9 cellular contexts compared by ENCODE assay signal in genomic region chr11:33987975-33988580, GRCh38.
DNase-seq lines count a peak whose midpoint lies in the region; ATAC-seq and TF ChIP-seq lines count a peak whose summit lies in the region.
"Had no signal": no experiment of that assay in that cellular context is flagged by ENCODE, and none has a peak within 500 bp of the region (broad histone marks: within the 10 kb centered on the region; RNA-seq: fewer than 3 reads in every experiment).

No MANE protein-coding gene starts in this region.

- BruUV-seq in Caco-2 (replicated peaks; lab: Mats Ljungman, UMichigan) = no TSS peak

- 0 out of 2 replicates have a peak, but pooled peaks cover 4% of the 10 kb centered on the region for H3K9me3 ChIP-seq in Caco-2

- H3K27me3 Mint-ChIP-seq in Caco-2 (ENCODE audit: insufficient read depth, unreplicated experiment) = no peaks in the 10 kb centered on the region
- H3K27me3 Mint-ChIP-seq in activated CD4-positive, alpha-beta memory T cell treated with anti-CD3 and anti-CD28 coated beads for 36 hours = peaks cover 3% of the 10 kb centered on the region

- CTCF ChIA-PET in Caco-2 (lab: Charles Lee) = interaction anchor here (0.5 to 1.1 kb wide), 7 partner anchors 13 to 481 kb away, joined by 3 to 9 read pairs (median 4); no protein-coding TSS in a partner anchor
- CTCF ChIA-PET in activated CD4-positive, alpha-beta memory T cell treated with anti-CD3 and anti-CD28 coated beads for 36 hours (lab: Charles Lee) = interaction anchor here (0.7 to 3.5 kb wide), 28 partner anchors 9 to 374 kb away, joined by 3 to 52 read pairs (median 4); partner anchors contain the start of gene ABTB2

- peak; percentile 71 to 77 for TF ChIP-seq CTCF in Caco-2 (IDR thresholded peaks at IDR 0.05; ENCODE audit: insufficient read depth in 1 of 2, low read depth in 1 of 2, low read length in 1 of 2, severe bottlenecking in 1 of 2, unreplicated experiment in 1 of 2)

- no peak overlapping the region for H3K4me3 Mint-ChIP-seq in Caco-2 (ENCODE audit: unreplicated experiment)
- H3K4me3 Mint-ChIP-seq in activated CD4-positive, alpha-beta memory T cell treated with anti-CD3 and anti-CD28 coated beads for 36 hours = no peak overlapping the region
- H3K4me3 Mint-ChIP-seq: IgD-negative memory B cell had no signal

- no peak overlapping the region for H3K27ac Mint-ChIP-seq in Caco-2 (ENCODE audit: unreplicated experiment)
- no peak overlapping the region for H3K27ac Mint-ChIP-seq in activated CD4-positive, alpha-beta memory T cell treated with anti-CD3 and anti-CD28 coated beads for 36 hours
- H3K27ac Mint-ChIP-seq: IgD-negative memory B cell had no signal

- H3K27me3 ChIP-seq in Caco-2 (replicated peaks; ENCODE audit: control insufficient read depth, insufficient read depth, low read length) = no peaks in the 10 kb centered on the region

- no peaks in the 10 kb centered on the region for H3K36me3 ChIP-seq in Caco-2 (ENCODE audit: control insufficient read depth, insufficient read depth, low read length)

- POLR2A ChIA-PET in Caco-2 (lab: Charles Lee) = no interaction called here
- POLR2A ChIA-PET in activated CD4-positive, alpha-beta memory T cell treated with anti-CD3 and anti-CD28 coated beads for 36 hours (lab: Charles Lee) = interaction anchor here (0.6 kb wide), 2 partner anchors 8 to 63 kb away, joined by 3 to 5 read pairs; no protein-coding TSS in a partner anchor

- H3K9me3 Mint-ChIP-seq in Caco-2 (ENCODE audit: unreplicated experiment) = no peaks in the 10 kb centered on the region
- H3K9me3 Mint-ChIP-seq in activated CD4-positive, alpha-beta memory T cell treated with anti-CD3 and anti-CD28 coated beads for 36 hours = no peaks in the 10 kb centered on the region

- H3K4me1 Mint-ChIP-seq in Caco-2 (ENCODE audit: low read depth, unreplicated experiment) = no peaks in the 10 kb centered on the region
- peaks cover 4% of the 10 kb centered on the region for H3K4me1 Mint-ChIP-seq in activated CD4-positive, alpha-beta memory T cell treated with anti-CD3 and anti-CD28 coated beads for 36 hours (ENCODE audit: low read depth)
- H3K4me1 Mint-ChIP-seq: IgD-negative memory B cell had no signal

- no peak overlapping the region for H3K4me3 ChIP-seq in Caco-2 (ENCODE audit: low read depth, low read length)

- intact Hi-C loops in Caco-2 (cut with micrococcal nuclease; ENCODE audit: unreplicated experiment) = loop anchor here (1.0 kb wide), 1 partner anchor 130 kb away; no protein-coding TSS in a partner anchor
- intact Hi-C loops in activated CD4-positive, alpha-beta memory T cell treated with anti-CD3 and anti-CD28 coated beads for 36 hours (cut with micrococcal nuclease) = loop anchor here (1.0 kb wide), 1 partner anchor 130 kb away; no protein-coding TSS in a partner anchor

- ATAC-seq in HG02885 (IDR thresholded peaks at IDR 0.05; ENCODE audit: poor library complexity, unreplicated experiment) (peak; percentile 64), HG03175 (IDR thresholded peaks at IDR 0.05; ENCODE audit: unreplicated experiment) (no peak)

- no peaks in the 10 kb centered on the region for H3K4me1 ChIP-seq in Caco-2

- DNase-seq in Caco-2 = peak; percentile 71 to 77
- DNase-seq in NCI-H774 (lab: John Stamatoyannopoulos, UW) = peak; percentile 74
- DNase-seq in activated CD4-positive, alpha-beta memory T cell treated with anti-CD3 and anti-CD28 coated beads for 36 hours = peak; percentile 73
- peak; percentile 72 for DNase-seq in effector CD4-positive, alpha-beta T cell
- DNase-seq in lung microvascular endothelial cell (ENCODE audit: low read depth in 2 of 2) = peak; percentile 88 to 93
- peak; percentile 30 for DNase-seq in stimulated activated CD8-positive, alpha-beta memory T cell treated with anti-CD3 and anti-CD28 coated beads, Interleukin-12 subunit alpha, Interleukin-12 subunit beta, amount 100 ng/mL, for 4 hours (ENCODE audit: low read depth)

- no peaks in the 10 kb centered on the region for H3K36me3 Mint-ChIP-seq in Caco-2 (ENCODE audit: insufficient read depth, unreplicated experiment)
- no peaks in the 10 kb centered on the region for H3K36me3 Mint-ChIP-seq in activated CD4-positive, alpha-beta memory T cell treated with anti-CD3 and anti-CD28 coated beads for 36 hours
- H3K36me3 Mint-ChIP-seq: IgD-negative memory B cell had no signal

Comparison
In these comparisons a context has a peak if more than half of its experiments do, and no peak if none do; other contexts are left out.
1. DNase-seq: peak in every context shown above with its lines; median percentile 90 in lung microvascular endothelial cell; 74 in Caco-2; 74 in NCI-H774; 73 in activated CD4-positive, alpha-beta memory T cell treated with anti-CD3 and anti-CD28 coated beads for 36 hours; 72 in effector CD4-positive, alpha-beta T cell; 30 in stimulated activated CD8-positive, alpha-beta memory T cell treated with anti-CD3 and anti-CD28 coated beads, Interleukin-12 subunit alpha, Interleukin-12 subunit beta, amount 100 ng/mL, for 4 hours.